32 cellular contexts compared by ENCODE assay signal in genomic region chr2:224293976-224294375, GRCh38.
"Had no signal": no experiment of that assay in that cellular context is flagged by ENCODE, and none has a peak within 500 bp of the region (broad histone marks: within the 10 kb centered on the region; RNA-seq: fewer than 3 reads in every experiment).

No MANE protein-coding gene starts in this region.

- H3K27ac Mint-ChIP-seq: activated B cell treated with CpG ODN at 0.5 μM for 24 hours; activated CD4-positive, alpha-beta memory T cell treated with anti-CD3 and anti-CD28 coated beads, Interleukin-2, amount 10 ng/mL, durations not matched to agents 7 days and 5 days; activated CD8-positive, alpha-beta memory T cell treated with anti-CD3 and anti-CD28 coated beads, Interleukin-2, amount 10 ng/mL, durations not matched to agents 7 days and 5 days; activated naive CD8-positive, alpha-beta T cell treated with anti-CD3 and anti-CD28 coated beads for 36 hours; activated T-cell treated with anti-CD3 and anti-CD28 coated beads, Interleukin-2, amount 50 U/mL, for 72 hours; activated T-helper 17 cell treated with anti-CD3 and anti-CD28 coated beads, Interleukin-2, amount 50 U/mL, for 72 hours had no signal

- H3K4me3 ChIP-seq: SJCRH30, SK-N-MC had no signal

- H3K9me3 Mint-ChIP-seq: activated CD4-positive, alpha-beta memory T cell treated with anti-CD3 and anti-CD28 coated beads, Interleukin-2, amount 10 ng/mL, durations not matched to agents 7 days and 5 days; activated T-helper 17 cell treated with anti-CD3 and anti-CD28 coated beads, Interleukin-2, amount 50 U/mL, for 72 hours had no signal

- H3K27ac ChIP-seq: brain microvascular endothelial cell, SJCRH30, SK-N-MC had no signal

- H3K4me1 Mint-ChIP-seq: activated B cell treated with CpG ODN at 0.5 μM for 24 hours; activated CD4-positive, alpha-beta memory T cell treated with anti-CD3 and anti-CD28 coated beads, Interleukin-2, amount 10 ng/mL, durations not matched to agents 7 days and 5 days; activated CD8-positive, alpha-beta memory T cell treated with anti-CD3 and anti-CD28 coated beads, Interleukin-2, amount 10 ng/mL, durations not matched to agents 7 days and 5 days; activated T-helper 17 cell treated with anti-CD3 and anti-CD28 coated beads, Interleukin-2, amount 50 U/mL, for 72 hours had no signal

- H3K36me3 Mint-ChIP-seq: activated CD8-positive, alpha-beta memory T cell treated with anti-CD3 and anti-CD28 coated beads, Interleukin-2, amount 10 ng/mL, durations not matched to agents 7 days and 5 days; activated naive CD8-positive, alpha-beta T cell treated with anti-CD3 and anti-CD28 coated beads for 36 hours had no signal

- H3K27me3 ChIP-seq: brain microvascular endothelial cell, SJCRH30 had no signal

- DNase-seq: activated B cell treated with CpG ODN at 0.5 μM for 24 hours; activated CD4-positive, alpha-beta memory T cell treated with anti-CD3 and anti-CD28 coated beads, Interleukin-2, amount 10 ng/mL, durations not matched to agents 7 days and 5 days; activated CD4-positive, alpha-beta T cell treated with anti-CD3 and anti-CD28 coated beads for 4 hours; activated CD4-positive, alpha-beta T cell treated with anti-CD3 and anti-CD28 coated beads, Interleukin-2, amount 50 U/mL, for 1 hour; activated CD4-positive, CD25-positive, alpha-beta regulatory T cell treated with anti-CD3 and anti-CD28 coated beads, Interleukin-2, amount 50 U/mL, for 72 hours; activated CD8-positive, alpha-beta memory T cell treated with anti-CD3 and anti-CD28 coated beads for 24 hours; activated CD8-positive, alpha-beta memory T cell treated with anti-CD3 and anti-CD28 coated beads, Interleukin-2, amount 10 ng/mL, durations not matched to agents 7 days and 5 days; activated effector memory CD4-positive, alpha-beta T cell treated with anti-CD3 and anti-CD28 coated beads, Interleukin-2, amount 50 U/mL, for 16 hours; activated naive CD4-positive, alpha-beta T cell; activated naive CD4-positive, alpha-beta T cell treated with anti-CD3 and anti-CD28 coated beads, Interleukin-2, amount 50 U/mL, for 16 hours; activated naive CD8-positive, alpha-beta T cell treated with anti-CD3 and anti-CD28 coated beads for 36 hours; activated T-cell treated with anti-CD3 and anti-CD28 coated beads, Interleukin-2, amount 50 U/mL, for 1 hour; activated T-cell treated with anti-CD3 and anti-CD28 coated beads, Interleukin-2, amount 50 U/mL, for 72 hours; amniotic stem cell; aorta; brain microvascular endothelial cell; central memory CD4-positive, alpha-beta T cell; MM.1S; MV-4-11; NCI-H1092; NCI-H1436 treated with DMSO at 0.1 percent for 48 hours; NCI-H1694 treated with DMSO at 0.1 percent for 48 hours; NCI-H2029; NCI-H510A; NCI-H526 treated with DMSO at 0.1 percent for 48 hours; NCI-H774; SHP77; SJCRH30; T1000 had no signal

- H3K36me3 ChIP-seq: brain microvascular endothelial cell, SJCRH30 had no signal

- H3K4me3 Mint-ChIP-seq: activated B cell treated with CpG ODN at 0.5 μM for 24 hours; activated CD4-positive, alpha-beta memory T cell treated with anti-CD3 and anti-CD28 coated beads, Interleukin-2, amount 10 ng/mL, durations not matched to agents 7 days and 5 days; activated CD8-positive, alpha-beta memory T cell treated with anti-CD3 and anti-CD28 coated beads, Interleukin-2, amount 10 ng/mL, durations not matched to agents 7 days and 5 days; activated naive CD8-positive, alpha-beta T cell treated with anti-CD3 and anti-CD28 coated beads for 36 hours; activated T-cell treated with anti-CD3 and anti-CD28 coated beads, Interleukin-2, amount 50 U/mL, for 72 hours; activated T-helper 17 cell treated with anti-CD3 and anti-CD28 coated beads, Interleukin-2, amount 50 U/mL, for 72 hours had no signal

- ATAC-seq: activated CD8-positive, alpha-beta memory T cell treated with anti-CD3 and anti-CD28 coated beads, Interleukin-2, amount 10 ng/mL, durations not matched to agents 7 days and 5 days; activated T-cell treated with anti-CD3 and anti-CD28 coated beads, Interleukin-2, amount 50 U/mL, for 72 hours; Panc1 had no signal
